In the genomic region with DNA sequence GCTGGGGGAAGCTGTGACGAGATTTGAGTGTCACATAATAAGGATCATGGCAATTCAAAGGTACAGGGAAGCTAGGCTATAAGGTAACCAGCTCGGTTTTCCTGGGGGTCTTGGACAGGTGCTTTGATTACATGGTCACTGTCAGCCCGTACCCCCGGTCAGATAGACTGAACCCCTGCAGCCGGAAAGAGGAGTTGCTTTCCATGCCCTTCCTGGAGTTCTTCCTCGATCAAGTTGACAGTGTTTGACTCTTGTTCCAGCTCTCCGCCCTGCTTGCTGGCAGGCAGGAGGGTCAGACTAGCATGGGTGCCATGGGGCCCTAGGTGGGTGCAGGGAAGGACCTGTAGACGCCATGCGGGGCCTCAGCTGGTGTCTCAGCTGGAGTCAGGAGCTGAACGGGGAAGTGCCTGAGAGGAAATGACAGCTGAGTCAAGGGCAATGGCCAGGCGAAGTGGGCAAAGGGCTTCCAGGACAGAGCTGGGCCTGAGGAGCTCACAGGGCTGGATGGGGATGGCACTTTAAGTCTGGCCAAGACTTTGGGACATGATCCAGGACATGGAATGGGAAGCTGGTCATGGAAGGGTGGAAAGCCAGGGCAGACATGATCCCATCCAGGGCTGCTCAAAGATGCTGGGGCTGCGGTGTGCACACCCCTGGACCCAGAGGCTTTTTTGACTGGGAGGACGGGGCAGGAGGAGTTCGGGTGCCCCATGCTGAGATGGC, we compare ENCODE assay signal across 9 cellular contexts. TPM values are rescaled to one million over a fixed set of nuclear protein-coding genes. Genes with fewer than 3 reads are reported as not detected.
DNase-seq lines count a peak whose midpoint lies in the region; ATAC-seq, FAIRE-seq and TF ChIP-seq lines count a peak whose summit lies in the region.
"Had no signal": no experiment of that assay in that cellular context is flagged by ENCODE, and none has a peak within 500 bp of the region (broad histone marks: within the 10 kb centered on the region; RNA-seq: fewer than 3 reads in every experiment).

No MANE protein-coding gene starts in this region.

- TF ChIP-seq EP300 in H1 (IDR thresholded peaks at IDR 0.05; ENCODE audit: borderline replicate concordance in 1 of 2, low read depth in 2 of 2, low read length in 2 of 2): no peak

- H3K79me2 ChIP-seq in H1 (ENCODE audit: control insufficient read depth in 1 of 2, insufficient read depth in 2 of 2, low read length in 2 of 2): peaks cover 7 to 16% of the 10 kb centered on the region in 2 experiments

- no peak overlapping the region for H2BK20ac ChIP-seq in H1 (ENCODE audit: low read length)

- no peak overlapping the region for H3K23ac ChIP-seq in H1 (ENCODE audit: insufficient read length)

- H3K4me1 Mint-ChIP-seq in Caco-2 (ENCODE audit: low read depth, unreplicated experiment): peaks cover 8% of the 10 kb centered on the region

- H3K9me3 Mint-ChIP-seq in Caco-2 (ENCODE audit: unreplicated experiment): no peaks in the 10 kb centered on the region

- H2BK15ac ChIP-seq in H1 (ENCODE audit: low read length): no peak overlapping the region

- no peak for TF ChIP-seq RAD21 in H1 (IDR thresholded peaks at IDR 0.05 in 1 of 2, conservative IDR thresholded peaks at IDR 0.05 in 1 of 2; ENCODE audit: low read depth in 2 of 2, low read length in 2 of 2)

- peak overlapping the region in 1 of 4 experiments; percentile 43; a peak in 2 of 7 replicates for H3K9ac ChIP-seq in H1 (replicated peaks in 1 of 4; ENCODE audit: extremely low read depth in 1 of 4, low read depth in 3 of 4, low read length in 3 of 4)

- H4K8ac ChIP-seq in H1 (ENCODE audit: extremely low read depth, insufficient read depth, low read length): no peak overlapping the region; the same call in 1 of the 2 replicates

- H3K14ac ChIP-seq in H1 (ENCODE audit: insufficient read length): no peak overlapping the region

- peak overlapping the region; percentile 31 for H3K4me3 Mint-ChIP-seq in Caco-2 (ENCODE audit: unreplicated experiment)

- H3K18ac ChIP-seq in H1 (ENCODE audit: extremely low read depth, low read length): no peak overlapping the region

- 92% methylated on average over 13 of the region's 14 CpGs; no CpG with 5 or more reads in 1 of the 2 experiments for WGBS in H1 (ENCODE audit: extremely low coverage in 1 of 2, insufficient coverage in 1 of 2, insufficient read length in 1 of 2, insufficient replicate concordance in 2 of 2, low coverage in 1 of 2, low lambda C conversion rate in 2 of 2, missing lambda C conversion rate in 1 of 2), 2 experiments
- 33 to 50% methylated on average over 14 of the region's 14 CpGs for WGBS in pancreas, 2 donors

- no peak overlapping the region for H4K5ac ChIP-seq in H1 (ENCODE audit: insufficient read length, low read depth, low read length)

- ATAC-seq in pancreas (no peak), HG02678 (IDR thresholded peaks at IDR 0.05; ENCODE audit: unreplicated experiment) (no peak)

- H3K4me1 ChIP-seq in Caco-2 (0 out of 2 replicates have a peak, but pooled peaks cover 8% of the 10 kb centered on the region), H1 (replicated peaks in 1 of 4; ENCODE audit: control insufficient read depth in 3 of 4, insufficient read depth in 4 of 4, low read length in 3 of 4) (peaks cover 0 to 8% (median 3%) of the 10 kb centered on the region in 4 experiments; a peak in 3 of 7 replicates), pancreas (peaks cover 0 to 12% (median 0%) of the 10 kb centered on the region in 3 donors), BE2C (peaks cover 7% of the 10 kb centered on the region)

- POLR2A ChIA-PET in Caco-2 (lab: Charles Lee) (no interaction called here), H1 (lab: Charles Lee; ENCODE audit: partially characterized antibody) (interaction anchor here (0.7 to 4.6 kb wide), 7 partner anchors 36 to 443 kb away, joined by 3 to 43 read pairs (median 3); partner anchors contain the start of gene ARHGAP4)

- H3K79me1 ChIP-seq in H1 (ENCODE audit: low read depth, low read length): peaks cover 2% of the 10 kb centered on the region; the same call in 1 of the 2 replicates

- peak overlapping the region; percentile 86; the same call in 1 of the 2 replicates for H2AK5ac ChIP-seq in H1 (ENCODE audit: low read depth, low read length)

- no peak for TF ChIP-seq POLR2A in H1 (IDR thresholded peaks at IDR 0.05; ENCODE audit: control extremely low read depth in 1 of 2, low read depth in 2 of 2, low read length in 2 of 2)

- H3K27ac ChIP-seq in H1 (ENCODE audit: low read depth, low read length) (no peak overlapping the region), pancreas (peak overlapping the region; percentile 94 to 99 (median 98))

- H3K36me3 Mint-ChIP-seq in Caco-2 (ENCODE audit: insufficient read depth, unreplicated experiment): peaks cover 19% of the 10 kb centered on the region

- peaks cover 8% of the 10 kb centered on the region; the same call in 1 of the 2 replicates for H3K23me2 ChIP-seq in H1 (ENCODE audit: low read depth, low read length)

- intact Hi-C loops in Caco-2 (cut with micrococcal nuclease; ENCODE audit: unreplicated experiment): loop anchor here (10.0 kb wide), 1 partner anchor 401 kb away; the partner anchor contains the start of genes EMD and FLNA
- intact Hi-C loops in pancreas (cut with DNase I): no loop called here

- H4K20me1 ChIP-seq in H1 (replicated peaks in 1 of 2; ENCODE audit: control insufficient read depth in 1 of 2, insufficient read depth in 2 of 2, low read length in 2 of 2): peaks cover 5 to 6% of the 10 kb centered on the region in 2 experiments

- no TSS peak for BruUV-seq in Caco-2 (replicated peaks; lab: Mats Ljungman, UMichigan)

- H3K27me3 ChIP-seq in Caco-2 (replicated peaks; ENCODE audit: control insufficient read depth, insufficient read depth, low read length): no peaks in the 10 kb centered on the region
- H3K27me3 ChIP-seq in H1 (replicated peaks in 1 of 4; ENCODE audit: control insufficient read depth in 3 of 4, extremely low read depth in 1 of 4, insufficient read depth in 3 of 4, low read length in 3 of 4): no peaks in the 10 kb centered on the region
- H3K27me3 ChIP-seq in pancreas: no peaks in the 10 kb centered on the region
- no peaks in the 10 kb centered on the region for H3K27me3 ChIP-seq in BE2C
- H3K27me3 ChIP-seq: SJSA1 had no signal

- H3K27ac Mint-ChIP-seq in Caco-2 (ENCODE audit: unreplicated experiment): peak overlapping the region; percentile 88

- H3K4me3 ChIP-seq in Caco-2 (ENCODE audit: low read depth, low read length): no peak overlapping the region
- H3K4me3 ChIP-seq in H1 (ENCODE audit: extremely low read depth in 1 of 4, insufficient read depth in 2 of 4, low read depth in 3 of 4, low read length in 4 of 4): 0 out of 8 replicates have a peak overlapping the region, but pooled peaks of 1 of the 4 experiments have one; percentile 91
- H3K4me3 ChIP-seq in pancreas: peak overlapping the region in 2 of 4 donors; percentile 66 to 92
- no peak overlapping the region; the same call in 1 of the 2 replicates for H3K4me3 ChIP-seq in BE2C (ENCODE audit: low read depth, low read length)

- H2BK12ac ChIP-seq in H1 (ENCODE audit: low read depth, low read length): no peak overlapping the region

- no peaks in the 10 kb centered on the region; the same call in 1 of the 2 replicates for H3K36me3 ChIP-seq in Caco-2 (ENCODE audit: control insufficient read depth, insufficient read depth, low read length)
- H3K36me3 ChIP-seq in H1 (ENCODE audit: control insufficient read depth in 2 of 4, insufficient read depth in 4 of 4, low read length in 3 of 4): no peaks in the 10 kb centered on the region
- H3K36me3 ChIP-seq in pancreas: no peaks in the 10 kb centered on the region
- peaks cover 9% of the 10 kb centered on the region for H3K36me3 ChIP-seq in BE2C

- no peak overlapping the region for H2AFZ ChIP-seq in H1 (ENCODE audit: low read length)

- no peak for FAIRE-seq in H1 (lab: Jason Lieb, UNC)
- FAIRE-seq in pancreas (lab: Jason Lieb, UNC): no peak

- no peak overlapping the region for H2BK120ac ChIP-seq in H1 (replicated peaks; ENCODE audit: low read depth, low read length)

- H3K9me3 ChIP-seq in Caco-2: no peaks in the 10 kb centered on the region
- no peaks in the 10 kb centered on the region for H3K9me3 ChIP-seq in H1 (ENCODE audit: insufficient read depth in 2 of 2, low read depth in 1 of 2, low read length in 1 of 2)
- no peaks in the 10 kb centered on the region for H3K9me3 ChIP-seq in pancreas
- H3K9me3 ChIP-seq in BE2C: no peaks in the 10 kb centered on the region
- H3K9me3 ChIP-seq: SJSA1 had no signal

- DNase-seq in Caco-2 (no peak), NCI-H69 (lab: John Stamatoyannopoulos, UW) (peak; percentile 50), H1 (ENCODE audit: low read depth in 1 of 2, low spot score in 2 of 2) (no peak), pancreas (peak in 3 of 6 donors; percentile 18 to 64 (median 35)), NCI-H1105 (lab: John Stamatoyannopoulos, UW) (no peak), BE2C (no peak), GM10266 (ENCODE audit: extremely low spot score) (no peak)

- CTCF ChIA-PET in Caco-2 (lab: Charles Lee) (no interaction called here), H1 (lab: Charles Lee; ENCODE audit: partially characterized antibody) (interaction anchor here (0.9 kb wide), 1 partner anchor 19 kb away, joined by 4 read pairs; no protein-coding TSS in a partner anchor)

- H3K4me2 ChIP-seq in H1 (ENCODE audit: insufficient read depth in 1 of 2, low read depth in 2 of 2, low read length in 2 of 2): peak overlapping the region in 1 of 2 experiments; percentile 66; a peak in 1 of 4 replicates

- no peak overlapping the region for H2BK5ac ChIP-seq in H1 (ENCODE audit: low read depth, low read length)

- H4K91ac ChIP-seq in H1 (replicated peaks; ENCODE audit: insufficient read length, low read length): no peak overlapping the region

- H3K27me3 Mint-ChIP-seq in Caco-2 (ENCODE audit: insufficient read depth, unreplicated experiment): no peaks in the 10 kb centered on the region

- no peak overlapping the region for H3K4ac ChIP-seq in H1 (replicated peaks; ENCODE audit: insufficient read length, low read depth, low read length)

- no peak for TF ChIP-seq CTCF in Caco-2 (IDR thresholded peaks at IDR 0.05; ENCODE audit: insufficient read depth in 1 of 2, low read depth in 1 of 2, low read length in 1 of 2, severe bottlenecking in 1 of 2, unreplicated experiment in 1 of 2)
- TF ChIP-seq CTCF in H1 (IDR thresholded peaks at IDR 0.05; ENCODE audit: control extremely low read depth in 1 of 3, insufficient read depth in 1 of 3, low read depth in 1 of 3, low read length in 3 of 3): no peak
- no peak for TF ChIP-seq CTCF in pancreas (IDR thresholded peaks at IDR 0.05)
- no peak for TF ChIP-seq CTCF in BE2C (IDR thresholded peaks at IDR 0.05; ENCODE audit: low read depth, low read length)
- TF ChIP-seq CTCF in GM10266 (IDR thresholded peaks at IDR 0.05; ENCODE audit: control insufficient read depth, insufficient read depth, low read depth, missing control alignments): no peak

- H3K56ac ChIP-seq in H1 (replicated peaks; ENCODE audit: insufficient read length, low read depth, low read length): no peak overlapping the region

RNA-seq across cellular contexts. Expression of gene TMEM187, which starts 1.6 kb away (rescaled TPM):
- total RNA-seq in Caco-2 (2022): 4.9 and 6.6 TPM in 2 replicates
- 2.7 and 5.0 TPM in 2 replicates for total RNA-seq in H1 (2021; fragmentation: NEBNext Ultra II Directional; extraction: Animal tissue kit (Norgen Biotek cat#: 25700))
- 14.5 and 16.2 TPM in 2 replicates for polyA plus RNA-seq in H1 (2011; rRNA removed)
- 9.8 TPM for polyA plus RNA-seq in H1 (2011; cell fraction: cytosol; rRNA removed)
- 11.4 TPM for polyA plus RNA-seq in H1 (2011; cell fraction: nucleus; rRNA removed)
- polyA plus RNA-seq in H1 (2012, experiment 1 of 2): 3.3 to 5.5 TPM (median 4.3 TPM) in 4 replicates
- 4.9 TPM for polyA plus RNA-seq in H1 (2012, experiment 2 of 2)
- 5.0 TPM for polyA plus RNA-seq in H1 (2013, experiment 1 of 2)
- 5.3 TPM for polyA plus RNA-seq in H1 (2013, experiment 2 of 2)
- polyA minus RNA-seq in H1 (2011; rRNA and poly(A)+ RNA removed): 5.1 and 5.4 TPM in 2 replicates
- polyA minus RNA-seq in H1 (2011; cell fraction: cytosol; rRNA and poly(A)+ RNA removed): 2.9 TPM
- 3.2 TPM for polyA minus RNA-seq in H1 (2011; cell fraction: nucleus; rRNA and poly(A)+ RNA removed)
- 10 to 100 TPM in 2 of 6 donors, 1 to 10 TPM in 4; 5.7 to 12.4 (median 9.1) TPM for total RNA-seq in pancreas
- polyA plus RNA-seq in pancreas: 1 to 10 TPM; 5.2 to 7.8 TPM
- polyA plus RNA-seq in BE2C (2012; ENCODE audit: insufficient read depth, insufficient read length, low read depth): 4.9 TPM

RNA-seq across cellular contexts. Expression of gene HCFC1, which starts 2.5 kb away (rescaled TPM):
- total RNA-seq in Caco-2 (2022): 93.7 and 95.6 TPM in 2 replicates
- total RNA-seq in H1 (2021; fragmentation: NEBNext Ultra II Directional; extraction: Animal tissue kit (Norgen Biotek cat#: 25700)): 117 and 120 TPM in 2 replicates
- polyA plus RNA-seq in H1 (2011; rRNA removed): 24.9 and 44.8 TPM in 2 replicates
- 19.1 TPM for polyA plus RNA-seq in H1 (2011; cell fraction: cytosol; rRNA removed)
- 58.3 TPM for polyA plus RNA-seq in H1 (2011; cell fraction: nucleus; rRNA removed)
- 68.3 to 93.0 TPM (median 82.4 TPM) in 4 replicates for polyA plus RNA-seq in H1 (2012, experiment 1 of 2)
- polyA plus RNA-seq in H1 (2012, experiment 2 of 2): 84.1 TPM
- polyA plus RNA-seq in H1 (2013, experiment 1 of 2): 56.8 TPM
- 47.2 TPM for polyA plus RNA-seq in H1 (2013, experiment 2 of 2)
- 20.7 TPM in 2 replicates for polyA minus RNA-seq in H1 (2011; rRNA and poly(A)+ RNA removed)
- 67.4 TPM for polyA minus RNA-seq in H1 (2011; cell fraction: cytosol; rRNA and poly(A)+ RNA removed)
- polyA minus RNA-seq in H1 (2011; cell fraction: nucleus; rRNA and poly(A)+ RNA removed): 37.2 TPM
- 10 to 100 TPM; 10.4 to 28.4 (median 17.0) TPM for total RNA-seq in pancreas
- 10 to 100 TPM; 15.7 to 17.1 TPM for polyA plus RNA-seq in pancreas
- 64.3 TPM for polyA plus RNA-seq in BE2C (2012; ENCODE audit: insufficient read depth, insufficient read length, low read depth)

RNA-seq across cellular contexts. Expression of gene RENBP, which starts 29.7 kb away (rescaled TPM):
- total RNA-seq in Caco-2 (2022) (0.75 and 1.2 TPM in 2 replicates), pancreas (1 to 10 TPM in 4 of 6 donors, under 1 TPM in 2; 0.43 to 7.5 (median 1.6) TPM)
- 11.9 and 12.4 TPM in 2 replicates for total RNA-seq in H1 (2021; fragmentation: NEBNext Ultra II Directional; extraction: Animal tissue kit (Norgen Biotek cat#: 25700))
- polyA plus RNA-seq in H1 (2011; rRNA removed) (21.8 and 26.5 TPM in 2 replicates), pancreas (1 to 10 TPM; 2.8 to 5.1 TPM)
- 27.0 TPM for polyA plus RNA-seq in H1 (2011; cell fraction: cytosol; rRNA removed)
- polyA plus RNA-seq in H1 (2011; cell fraction: nucleus; rRNA removed): 34.6 TPM
- polyA plus RNA-seq in H1 (2012, experiment 1 of 2): 10.0 to 21.2 TPM (median 17.8 TPM) in 4 replicates
- polyA plus RNA-seq in H1 (2012, experiment 2 of 2): 7.8 TPM
- 6.4 TPM for polyA plus RNA-seq in H1 (2013, experiment 1 of 2)
- 4.9 TPM for polyA plus RNA-seq in H1 (2013, experiment 2 of 2)
- 5.5 and 9.2 TPM in 2 replicates for polyA minus RNA-seq in H1 (2011; rRNA and poly(A)+ RNA removed)
- 4.0 TPM for polyA minus RNA-seq in H1 (2011; cell fraction: cytosol; rRNA and poly(A)+ RNA removed)
- polyA minus RNA-seq in H1 (2011; cell fraction: nucleus; rRNA and poly(A)+ RNA removed): 6.6 TPM
- 163 TPM for polyA plus RNA-seq in BE2C (2012; ENCODE audit: insufficient read depth, insufficient read length, low read depth)

RNA-seq across cellular contexts. Expression of gene NAA10, which starts 39.3 kb away (rescaled TPM):
- 91.3 and 93.8 TPM in 2 replicates for total RNA-seq in Caco-2 (2022)
- 98.1 and 98.8 TPM in 2 replicates for total RNA-seq in H1 (2021; fragmentation: NEBNext Ultra II Directional; extraction: Animal tissue kit (Norgen Biotek cat#: 25700))
- 80.4 and 119 TPM in 2 replicates for polyA plus RNA-seq in H1 (2011; rRNA removed)
- 119 TPM for polyA plus RNA-seq in H1 (2011; cell fraction: cytosol; rRNA removed)
- 118 TPM for polyA plus RNA-seq in H1 (2011; cell fraction: nucleus; rRNA removed)
- polyA plus RNA-seq in H1 (2012, experiment 1 of 2): 97.2 to 140 TPM (median 123 TPM) in 4 replicates
- 131 TPM for polyA plus RNA-seq in H1 (2012, experiment 2 of 2)
- 119 TPM for polyA plus RNA-seq in H1 (2013, experiment 1 of 2)
- polyA plus RNA-seq in H1 (2013, experiment 2 of 2): 110 TPM
- 52.7 and 54.6 TPM in 2 replicates for polyA minus RNA-seq in H1 (2011; rRNA and poly(A)+ RNA removed)
- polyA minus RNA-seq in H1 (2011; cell fraction: cytosol; rRNA and poly(A)+ RNA removed): 42.9 TPM
- 50.2 TPM for polyA minus RNA-seq in H1 (2011; cell fraction: nucleus; rRNA and poly(A)+ RNA removed)
- total RNA-seq in pancreas: 10 to 100 TPM; 24.5 to 49.0 (median 40.3) TPM
- 100 to 1,000 TPM in 1 of 2 donors, 10 to 100 TPM in 1; 95.1 to 115 TPM for polyA plus RNA-seq in pancreas
- 597 TPM for polyA plus RNA-seq in BE2C (2012; ENCODE audit: insufficient read depth, insufficient read length, low read depth)

RNA-seq across cellular contexts. Expression of gene IRAK1, which starts 45.5 kb away (rescaled TPM):
- 119 and 126 TPM in 2 replicates for total RNA-seq in Caco-2 (2022)
- total RNA-seq in H1 (2021; fragmentation: NEBNext Ultra II Directional; extraction: Animal tissue kit (Norgen Biotek cat#: 25700)): 41.7 and 47.2 TPM in 2 replicates
- polyA plus RNA-seq in H1 (2011; rRNA removed): 26.6 and 34.7 TPM in 2 replicates
- polyA plus RNA-seq in H1 (2011; cell fraction: cytosol; rRNA removed): 30.0 TPM
- polyA plus RNA-seq in H1 (2011; cell fraction: nucleus; rRNA removed): 48.0 TPM
- polyA plus RNA-seq in H1 (2012, experiment 1 of 2): 42.4 to 74.0 TPM (median 70.1 TPM) in 4 replicates
- polyA plus RNA-seq in H1 (2012, experiment 2 of 2): 60.7 TPM
- 28.3 TPM for polyA plus RNA-seq in H1 (2013, experiment 1 of 2)
- 25.9 TPM for polyA plus RNA-seq in H1 (2013, experiment 2 of 2)
- polyA minus RNA-seq in H1 (2011; rRNA and poly(A)+ RNA removed): 35.5 and 41.0 TPM in 2 replicates
- polyA minus RNA-seq in H1 (2011; cell fraction: cytosol; rRNA and poly(A)+ RNA removed): 54.9 TPM
- 27.7 TPM for polyA minus RNA-seq in H1 (2011; cell fraction: nucleus; rRNA and poly(A)+ RNA removed)
- 100 to 1,000 TPM in 1 of 6 donors, 10 to 100 TPM in 5; 44.5 to 103 (median 64.6) TPM for total RNA-seq in pancreas
- 10 to 100 TPM; 35.8 to 48.9 TPM for polyA plus RNA-seq in pancreas
- 348 TPM for polyA plus RNA-seq in BE2C (2012; ENCODE audit: insufficient read depth, insufficient read length, low read depth)
